In the genomic region with DNA sequence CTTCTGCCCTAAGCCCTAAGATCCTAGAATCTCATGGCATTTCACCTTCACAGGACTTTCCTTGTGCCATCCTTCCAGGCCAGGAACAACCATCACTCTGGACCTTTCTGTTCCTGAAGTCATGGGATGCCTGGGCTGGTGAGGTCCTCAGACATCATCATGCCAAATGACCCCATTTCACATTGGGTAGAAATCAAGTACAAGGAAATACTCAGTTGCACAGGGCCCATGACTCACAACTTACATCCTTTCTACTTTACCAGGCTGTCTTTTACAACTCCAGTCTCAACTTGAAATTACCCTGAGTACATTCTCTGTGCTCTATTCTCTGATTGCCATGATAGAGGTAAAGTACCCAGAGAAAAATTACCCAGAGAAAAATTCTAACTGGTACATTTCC, we compare ENCODE assay signal across 17 cellular contexts.
DNase-seq lines count a peak whose midpoint lies in the region; ATAC-seq and TF ChIP-seq lines count a peak whose summit lies in the region.
"Had no signal": no experiment of that assay in that cellular context is flagged by ENCODE, and none has a peak within 500 bp of the region (broad histone marks: within the 10 kb centered on the region; RNA-seq: fewer than 3 reads in every experiment).

No MANE protein-coding gene starts in this region.

- H3K4me1 ChIP-seq in lower lobe of right lung (peaks cover 15% of the 10 kb centered on the region), gastroesophageal sphincter (no peaks in the 10 kb centered on the region), spleen (peaks cover 0 to 52% (median 10%) of the 10 kb centered on the region in 6 donors)

- TF ChIP-seq CTCF in cardiac fibroblast (IDR thresholded peaks at IDR 0.05; ENCODE audit: low read depth, low read length) (no peak), lower lobe of right lung (IDR thresholded peaks at IDR 0.05) (no peak), gastroesophageal sphincter (IDR thresholded peaks at IDR 0.05) (no peak), spleen (IDR thresholded peaks at IDR 0.05 in 8 of 11, conservative IDR thresholded peaks at IDR 0.05 in 3 of 11) (no peak)

- H3K36me3 ChIP-seq in lower lobe of right lung, result no peaks in the 10 kb centered on the region
- no peaks in the 10 kb centered on the region for H3K36me3 ChIP-seq in gastroesophageal sphincter
- no peaks in the 10 kb centered on the region for H3K36me3 ChIP-seq in spleen
- H3K36me3 ChIP-seq: WERI-Rb-1 had no signal

- TF ChIP-seq EP300 in gastroesophageal sphincter (IDR thresholded peaks at IDR 0.05), result no peak

- DNase-seq in AG08395 (ENCODE audit: low spot score), result peak; percentile 9
- DNase-seq in HPDE6-E6E7 (ENCODE audit: extremely low spot score), result peak; percentile 22
- peak; percentile 20 to 39 for DNase-seq in cardiac fibroblast (ENCODE audit: low read depth in 2 of 2)
- DNase-seq in lower lobe of right lung, result no peak
- DNase-seq in spleen, result no peak
- DNase-seq: activated T-cell treated with anti-CD3 and anti-CD28 coated beads, Interleukin-2, amount 50 U/mL, for 1 hour; aorta; H7; NCI-H1436 treated with DMSO at 0.1 percent for 48 hours; NCI-H446 treated with DMSO at 0.1 percent for 48 hours; OCI-M1; stimulated activated naive CD4-positive, alpha-beta T cell treated with Interleukin-2 at 50 U/mL for 16 hours; WERI-Rb-1 had no signal

- intact Hi-C loops in lower lobe of right lung (cut with DNase I), result no loop called here
- intact Hi-C loops in spleen (cut with DNase I; ENCODE audit: low total_unique reads), result no loop called here

- no peak for ATAC-seq in lower lobe of right lung
- ATAC-seq in HG03354 (IDR thresholded peaks at IDR 0.05; ENCODE audit: poor library complexity, severe bottlenecking, unreplicated experiment), result no peak
- ATAC-seq in gastroesophageal sphincter, result no peak
- no peak for ATAC-seq in GM19395 (IDR thresholded peaks at IDR 0.05; ENCODE audit: unreplicated experiment)

- no peaks in the 10 kb centered on the region for H3K27me3 ChIP-seq in lower lobe of right lung (ENCODE audit: low read depth)
- no peaks in the 10 kb centered on the region for H3K27me3 ChIP-seq in gastroesophageal sphincter
- no peaks in the 10 kb centered on the region for H3K27me3 ChIP-seq in spleen (replicated peaks in 1 of 7)

- no peaks in the 10 kb centered on the region for H3K9me3 ChIP-seq in lower lobe of right lung
- H3K9me3 ChIP-seq in gastroesophageal sphincter, result no peaks in the 10 kb centered on the region
- H3K9me3 ChIP-seq in spleen, result no peaks in the 10 kb centered on the region

- peak overlapping the region; percentile 8 for H3K27ac ChIP-seq in lower lobe of right lung
- no peak overlapping the region for H3K27ac ChIP-seq in gastroesophageal sphincter
- peak overlapping the region in 3 of 8 donors; percentile 46 to 69 (median 54) for H3K27ac ChIP-seq in spleen
- H3K27ac ChIP-seq: SK-N-MC, WERI-Rb-1 had no signal

- H3K4me3 ChIP-seq in cardiac fibroblast (replicated peaks in 1 of 2; ENCODE audit: low read depth in 2 of 2, low read length in 2 of 2), result no peak overlapping the region
- H3K4me3 ChIP-seq in lower lobe of right lung, result no peak overlapping the region
- H3K4me3 ChIP-seq in gastroesophageal sphincter, result no peak overlapping the region
- H3K4me3 ChIP-seq in spleen, result no peak overlapping the region
- H3K4me3 ChIP-seq: SK-N-MC had no signal

- no peak for TF ChIP-seq POLR2A in gastroesophageal sphincter (IDR thresholded peaks at IDR 0.05)
- no peak for TF ChIP-seq POLR2A in spleen (IDR thresholded peaks at IDR 0.05)

Comparison
In these comparisons a context has a peak if more than half of its experiments do, and no peak if none do; other contexts are left out.
1. DNase-seq: peak in AG08395 (single experiment), HPDE6-E6E7 (single experiment) and cardiac fibroblast (2 of 2); none in lower lobe of right lung (single experiment) and spleen (single experiment).